In the genomic region with DNA sequence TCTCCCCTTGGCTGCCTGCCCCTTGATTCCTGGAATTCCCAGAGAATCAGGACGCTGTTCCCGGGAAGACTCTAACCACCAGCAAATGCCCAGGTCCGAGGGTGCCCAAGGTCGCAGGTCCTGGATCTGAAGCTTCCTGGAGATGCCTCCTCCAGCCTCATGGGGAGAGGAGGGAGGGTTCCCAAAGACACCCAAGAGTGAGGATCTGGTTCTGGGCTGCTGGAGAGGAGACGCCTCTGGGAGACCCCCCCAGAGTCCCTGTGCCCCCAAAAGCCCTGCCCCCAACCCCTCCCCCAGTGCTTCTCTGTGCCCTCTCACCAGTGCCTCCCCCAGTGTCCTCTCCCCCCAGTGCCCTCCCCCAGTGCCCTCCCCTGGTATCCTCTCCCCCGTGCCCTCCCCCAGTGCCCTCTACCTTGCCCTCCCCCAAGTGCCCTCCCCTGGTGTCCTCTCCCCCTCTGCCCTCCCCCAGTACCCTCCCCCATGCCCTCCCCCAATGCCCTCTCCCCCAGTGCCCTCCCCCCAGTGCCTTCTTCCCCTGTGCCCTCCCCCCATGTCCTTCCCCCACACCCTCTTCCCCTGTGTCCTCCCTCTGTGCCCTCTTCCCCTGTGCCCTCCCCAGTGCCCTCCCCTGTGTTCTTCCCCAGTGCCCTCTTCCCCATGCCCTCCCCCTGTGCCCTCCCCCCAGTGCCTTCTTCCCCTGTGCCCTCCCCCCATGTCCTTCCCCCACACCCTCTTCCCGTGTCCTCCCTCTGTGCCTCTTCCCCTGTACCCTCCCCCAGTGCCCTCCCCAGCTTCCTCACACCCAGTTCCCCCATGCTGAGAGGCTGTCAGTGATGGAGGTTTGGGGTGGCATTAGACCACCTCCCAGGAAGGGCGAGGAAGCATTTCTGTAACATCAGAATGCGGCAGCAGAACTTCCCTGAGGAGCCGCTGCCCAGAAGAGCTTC, we compare ENCODE assay signal across 12 cellular contexts. TPM values are rescaled to one million over a fixed set of nuclear protein-coding genes. Genes with fewer than 3 reads are reported as not detected.
DNase-seq lines count a peak whose midpoint lies in the region; ATAC-seq and TF ChIP-seq lines count a peak whose summit lies in the region.
"Had no signal": no experiment of that assay in that cellular context is flagged by ENCODE, and none has a peak within 500 bp of the region (broad histone marks: within the 10 kb centered on the region; RNA-seq: fewer than 3 reads in every experiment).

No MANE protein-coding gene starts in this region.

- H3K27ac ChIP-seq in BLaER1 (peak overlapping the region; percentile 54; the same call in 1 of the 2 replicates), SJSA1 (peak overlapping the region; percentile 42), sigmoid colon (peak overlapping the region; percentile 77 to 82 (median 79))
- H3K27ac ChIP-seq: SK-N-MC had no signal

- TF ChIP-seq CTCF in foreskin fibroblast (IDR thresholded peaks at IDR 0.05; ENCODE audit: low read depth, low read length) = no peak
- TF ChIP-seq CTCF in sigmoid colon (IDR thresholded peaks at IDR 0.05) = no peak

- TF ChIP-seq EP300 in sigmoid colon (IDR thresholded peaks at IDR 0.05) = no peak

- no peaks in the 10 kb centered on the region for H3K36me3 ChIP-seq in BLaER1
- H3K36me3 ChIP-seq in SJSA1 = no peaks in the 10 kb centered on the region
- H3K36me3 ChIP-seq in sigmoid colon = no peaks in the 10 kb centered on the region
- H3K36me3 ChIP-seq: HAP-1 had no signal

- 52 to 73% methylated on average over 10 of the region's 10 CpGs for WGBS in sigmoid colon, 2 donors

- peak overlapping the region; percentile 97 for H3K4me2 ChIP-seq in BLaER1

- peaks cover under 1% of the 10 kb centered on the region; the same call in 1 of the 2 replicates for H4K20me1 ChIP-seq in BLaER1

- no peak overlapping the region for H3K9ac ChIP-seq in BLaER1

- H3K4me3 ChIP-seq in BLaER1 (no peak overlapping the region), SJSA1 (peak overlapping the region; percentile 26), foreskin fibroblast (ENCODE audit: low read depth in 1 of 2, low read length in 2 of 2) (peak overlapping the region; percentile 25 to 47), sigmoid colon (peak overlapping the region; percentile 22 to 52 (median 42))
- H3K4me3 ChIP-seq: HAP-1, SK-N-MC had no signal

- H3K4me1 ChIP-seq in BLaER1 (peaks cover 54% of the 10 kb centered on the region), SJSA1 (replicated peaks) (peaks cover 46% of the 10 kb centered on the region), sigmoid colon (peaks cover 0 to 28% (median 23%) of the 10 kb centered on the region in 4 donors)

- H3K27me3 ChIP-seq in BLaER1 (no peaks in the 10 kb centered on the region), SJSA1 (replicated peaks) (no peaks in the 10 kb centered on the region), sigmoid colon (no peaks in the 10 kb centered on the region)

- intact Hi-C loops in sigmoid colon (cut with DNase I) = loop anchor here (10.0 kb wide), 1 partner anchor 255 kb away; no protein-coding TSS in a partner anchor

- ATAC-seq in HG02885 (IDR thresholded peaks at IDR 0.05; ENCODE audit: poor library complexity, unreplicated experiment) (no peak), GM21737 (IDR thresholded peaks at IDR 0.05; ENCODE audit: unreplicated experiment) (no peak)
- ATAC-seq: natural killer cell treated with Interleukin-12 subunit alpha and Interleukin-12 subunit beta and Interleukin-15 and Interleukin-18, amount 100 ng/mL, for 72 hours had no signal

- H3K9me3 ChIP-seq in BLaER1 = peaks cover 11% of the 10 kb centered on the region
- H3K9me3 ChIP-seq in SJSA1 (replicated peaks) = no peaks in the 10 kb centered on the region
- no peaks in the 10 kb centered on the region for H3K9me3 ChIP-seq in sigmoid colon
- H3K9me3 ChIP-seq: HAP-1 had no signal

- no peak for TF ChIP-seq POLR2A in sigmoid colon (IDR thresholded peaks at IDR 0.05)

- DNase-seq in SJSA1 (ENCODE audit: low read depth in 1 of 2, low spot score in 2 of 2) = no peak
- DNase-seq in foreskin fibroblast = no peak
- no peak for DNase-seq in sigmoid colon
- DNase-seq in kidney glomerular epithelial cell (lab: John Stamatoyannopoulos, UW) = no peak
- no peak for DNase-seq in KG1 (lab: John Stamatoyannopoulos, UW)
- DNase-seq: NCI-H2081 treated with DMSO at 0.1 percent for 48 hours had no signal

RNA-seq across cellular contexts. Expression of a gene that starts 6.3 kb away (rescaled TPM):
- total RNA-seq in SJSA1 (2014; rRNA removed; shearing (Covaris generic)) = 5.3 and 6.3 TPM in 2 replicates
- total RNA-seq in sigmoid colon = 10 to 100 TPM in 2 of 4 donors, 1 to 10 TPM in 2; 8.4 to 56.9 (median 10.5) TPM
- 100 to 1,000 TPM in 1 of 3 donors, 10 to 100 TPM in 2; 64.3 to 105 (median 80.8) TPM for polyA plus RNA-seq in sigmoid colon

RNA-seq across cellular contexts. Expression of a gene that starts 19.1 kb away (rescaled TPM):
- total RNA-seq in SJSA1 (2014; rRNA removed; shearing (Covaris generic)) = 0.19 and 0.34 TPM in 2 replicates
- not detected for total RNA-seq in sigmoid colon
- polyA plus RNA-seq in sigmoid colon = under 1 TPM in 1 of 3 donors, not detected in 2; 0.04 TPM
- total RNA-seq: natural killer cell treated with Interleukin-12 subunit alpha and Interleukin-12 subunit beta and Interleukin-15 and Interleukin-18, amount 100 ng/mL, for 72 hours had no signal

RNA-seq across cellular contexts. Expression of a gene that starts 22.5 kb away (rescaled TPM):
- total RNA-seq in SJSA1 (2014; rRNA removed; shearing (Covaris generic)) = not detected in 2 replicates
- 1 to 10 TPM in 2 of 4 donors, not detected in 2; 2.8 to 4.3 TPM for total RNA-seq in sigmoid colon
- 10 to 100 TPM in 1 of 3 donors, 1 to 10 TPM in 1, under 1 TPM in 1; 0.60 to 38.3 (median 4.6) TPM for polyA plus RNA-seq in sigmoid colon

RNA-seq across cellular contexts. Expression of a gene that starts 31.7 kb away (rescaled TPM):
- 0.18 TPM in 1 of 2 replicates, not detected in the other for total RNA-seq in SJSA1 (2014; rRNA removed; shearing (Covaris generic))
- not detected for total RNA-seq in sigmoid colon
- polyA plus RNA-seq in sigmoid colon = not detected
- total RNA-seq: natural killer cell treated with Interleukin-12 subunit alpha and Interleukin-12 subunit beta and Interleukin-15 and Interleukin-18, amount 100 ng/mL, for 72 hours had no signal
